Comparison of ENCODE assay signal across 1 cellular context in genomic region chr2:238220892-238221521, GRCh38.
TF ChIP-seq lines count a peak whose summit lies in the region.

No MANE protein-coding gene starts in this region.

TF ChIP-seq in HepG2, 621 proteins besides CTCF, POLR2A, EP300 and RAD21 (continued from another document):
- TF ChIP-seq ZNF382 (CRISPR knock-in tag; IDR thresholded peaks at IDR 0.05; ENCODE audit: borderline replicate concordance) (no peak), ZNF12 (CRISPR knock-in tag; IDR thresholded peaks at IDR 0.05) (no peak), RXRA (CRISPR knock-in tag; IDR thresholded peaks at IDR 0.05) (peak; percentile 26; the same call in 1 of the 2 replicates), TAF1 (CRISPR knock-in tag; IDR thresholded peaks at IDR 0.05) (peak; percentile 44; the same call in 1 of the 2 replicates), PLRG1 (conservative IDR thresholded peaks at IDR 0.05) (no peak), PBX2 (CRISPR knock-in tag; IDR thresholded peaks at IDR 0.05) (no peak), ZNF180 (CRISPR knock-in tag; IDR thresholded peaks at IDR 0.05; ENCODE audit: borderline replicate concordance, low read depth) (no peak), SRSF4 (IDR thresholded peaks at IDR 0.05; ENCODE audit: low read depth, low read length, poor library complexity, severe bottlenecking) (no peak), CBX5 (CRISPR knock-in tag; IDR thresholded peaks at IDR 0.05; ENCODE audit: borderline replicate concordance) (0 out of 2 replicates have a peak, but pooled peaks have one; percentile 11), RERE (CRISPR knock-in tag; IDR thresholded peaks at IDR 0.05; ENCODE audit: low read depth) (no peak), ZBTB2 (CRISPR knock-in tag; IDR thresholded peaks at IDR 0.05; ENCODE audit: low read depth) (no peak)
